Comparison of ENCODE assay signal across 12 cellular contexts in the genomic region with DNA sequence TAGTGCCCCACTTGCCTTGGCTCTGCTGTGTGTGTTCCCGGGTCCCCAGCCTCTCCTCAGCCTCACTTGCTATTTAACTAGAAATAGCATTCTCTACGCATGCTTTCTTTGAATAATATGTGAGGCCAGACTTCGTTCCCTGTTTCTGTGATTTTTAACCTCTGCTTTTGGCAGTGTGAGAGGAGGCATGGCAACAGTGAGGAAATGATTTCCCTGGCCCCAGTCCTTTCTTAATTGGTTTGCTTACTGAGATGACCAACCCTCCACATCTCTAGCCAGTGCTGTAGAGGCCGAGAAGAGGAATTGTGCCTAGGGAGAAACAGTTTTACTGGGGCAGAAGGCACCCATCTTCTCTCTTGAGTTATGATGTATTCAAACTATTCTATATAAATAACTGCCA.
DNase-seq lines count a peak whose midpoint lies in the region; TF ChIP-seq lines count a peak whose summit lies in the region.
"Had no signal": no experiment of that assay in that cellular context is flagged by ENCODE, and none has a peak within 500 bp of the region (broad histone marks: within the 10 kb centered on the region; RNA-seq: fewer than 3 reads in every experiment).

No MANE protein-coding gene starts in this region.

- H3K27ac ChIP-seq in brain microvascular endothelial cell, result peak overlapping the region; percentile 58

- H3K36me3 Mint-ChIP-seq in immature natural killer cell, result peaks cover 13 to 20% (median 19%) of the 10 kb centered on the region in 3 donors

- DNase-seq in AG08396 (ENCODE audit: low spot score) (peak; percentile 34), brain microvascular endothelial cell (no peak), immature natural killer cell (no peak), renal cortical epithelial cell (ENCODE audit: low read depth) (peak; percentile 33), NAMALWA (ENCODE audit: low spot score) (no peak), GM10266 (ENCODE audit: extremely low spot score) (no peak), COLO668 (lab: John Stamatoyannopoulos, UW; ENCODE audit: unreplicated experiment) (no peak)
- DNase-seq in activated CD4-positive, CD25-positive, alpha-beta regulatory T cell treated with anti-CD3 and anti-CD28 coated beads, Interleukin-2, amount 50 U/mL, for 72 hours, result no peak
- DNase-seq: activated B cell treated with CpG ODN at 0.5 μM for 24 hours, activated gamma-delta T cell treated with Interleukin-2 at 50 U/mL for 16 hours had no signal

- no peak for TF ChIP-seq CTCF in brain microvascular endothelial cell (IDR thresholded peaks at IDR 0.05; ENCODE audit: low read depth, low read length, missing control alignments)
- TF ChIP-seq CTCF in GM10266 (IDR thresholded peaks at IDR 0.05; ENCODE audit: control insufficient read depth, insufficient read depth, low read depth, missing control alignments), result no peak

- H3K9me3 Mint-ChIP-seq in immature natural killer cell, result no peaks in the 10 kb centered on the region
- H3K9me3 Mint-ChIP-seq: activated B cell treated with CpG ODN at 0.5 μM for 24 hours had no signal

- H3K27ac Mint-ChIP-seq in immature natural killer cell, result peak overlapping the region in 4 of 6 donors; percentile 40 to 73 (median 52)
- H3K27ac Mint-ChIP-seq: activated B cell treated with CpG ODN at 0.5 μM for 24 hours had no signal

- in situ Hi-C loops in brain microvascular endothelial cell (cut with HindIII; ENCODE audit: low pct_ligation_motif_present, low sequenced_read_pairs), result no loop called here

- peaks cover 6% of the 10 kb centered on the region for H3K36me3 ChIP-seq in brain microvascular endothelial cell (replicated peaks)

- no peak overlapping the region for H3K4me3 ChIP-seq in brain microvascular endothelial cell (ENCODE audit: low read depth, low read length)
- H3K4me3 ChIP-seq: BLaER1 treated with 17β-estradiol and CSF1 and Interleukin-3, amounts not matched to agents 10 nM and 100 nM; testis had no signal

- H3K4me3 Mint-ChIP-seq in immature natural killer cell, result no peak overlapping the region
- H3K4me3 Mint-ChIP-seq: activated B cell treated with CpG ODN at 0.5 μM for 24 hours had no signal

- H3K27me3 Mint-ChIP-seq in immature natural killer cell (ENCODE audit: low read depth in 3 of 3), result no peaks in the 10 kb centered on the region
- H3K27me3 Mint-ChIP-seq: activated B cell treated with CpG ODN at 0.5 μM for 24 hours had no signal

- no peaks in the 10 kb centered on the region for H3K27me3 ChIP-seq in brain microvascular endothelial cell (replicated peaks)
- H3K27me3 ChIP-seq: BLaER1 treated with 17β-estradiol and CSF1 and Interleukin-3, amounts not matched to agents 10 nM and 100 nM; testis had no signal

- H3K4me1 Mint-ChIP-seq in immature natural killer cell, result peaks cover 49 to 56% of the 10 kb centered on the region in 2 donors
- H3K4me1 Mint-ChIP-seq: activated B cell treated with CpG ODN at 0.5 μM for 24 hours had no signal

Comparison
In these comparisons a context has a peak if more than half of its experiments do, and no peak if none do; other contexts are left out.
1. DNase-seq: peak in AG08396 (single experiment) and renal cortical epithelial cell (single experiment); none in brain microvascular endothelial cell (single experiment), immature natural killer cell (0 of 3), NAMALWA (single experiment), GM10266 (single experiment), activated CD4-positive, CD25-positive, alpha-beta regulatory T cell treated with anti-CD3 and anti-CD28 coated beads, Interleukin-2, amount 50 U/mL, for 72 hours (single experiment) and COLO668 (single experiment).